25 cellular contexts compared by ENCODE assay signal in the genomic region with DNA sequence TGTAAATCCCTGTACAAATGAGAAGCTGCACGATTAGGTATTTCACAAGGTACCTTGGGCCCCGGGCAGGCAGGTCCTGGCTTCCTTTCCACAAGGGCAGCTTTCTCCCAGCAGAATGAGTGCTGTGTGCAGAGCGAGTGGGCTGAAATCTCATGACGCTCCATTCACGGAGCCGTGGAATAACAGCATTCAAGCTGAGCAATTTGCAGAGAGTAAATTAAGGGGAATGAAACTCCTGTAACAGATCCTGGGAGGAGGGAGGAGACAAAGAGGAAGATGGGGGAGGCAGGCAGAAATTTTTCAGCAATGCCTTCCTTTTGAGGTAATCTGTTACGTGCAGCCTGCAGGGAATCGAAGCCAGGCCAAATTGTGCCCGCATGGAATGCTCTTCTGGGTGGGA.
"Had no signal": no experiment of that assay in that cellular context is flagged by ENCODE, and none has a peak within 500 bp of the region (broad histone marks: within the 10 kb centered on the region; RNA-seq: fewer than 3 reads in every experiment).

No MANE protein-coding gene starts in this region.

- ATAC-seq: foreskin keratinocyte; gastroesophageal sphincter; left colon; lower lobe of right lung; natural killer cell; pancreas; sciatic nerve; stimulated activated naive CD8-positive, alpha-beta T cell treated with anti-CD3 and anti-CD28 coated beads, Interleukin-15, amount 100 ng/mL, for 72 hours had no signal

- H3K9me3 ChIP-seq: lower lobe of right lung, pancreas, thyroid gland had no signal

- H3K4me1 ChIP-seq: esophagus muscularis mucosa, gastroesophageal sphincter, lower lobe of right lung, pancreas, right atrium auricular region, thyroid gland had no signal

- H3K27ac Mint-ChIP-seq: immature natural killer cell; natural killer cell; stimulated activated naive CD8-positive, alpha-beta T cell treated with anti-CD3 and anti-CD28 coated beads, Interleukin-15, amount 100 ng/mL, for 72 hours had no signal

- H3K36me3 Mint-ChIP-seq: natural killer cell had no signal

- H3K36me3 ChIP-seq: esophagus muscularis mucosa, gastroesophageal sphincter, left ventricle myocardium inferior, lower lobe of right lung, pancreas, right atrium auricular region, thyroid gland had no signal

- H3K9me3 Mint-ChIP-seq: natural killer cell; stimulated activated naive CD8-positive, alpha-beta T cell treated with anti-CD3 and anti-CD28 coated beads, Interleukin-15, amount 100 ng/mL, for 72 hours had no signal

- H3K4me3 ChIP-seq: coronary artery, esophagus muscularis mucosa, gastroesophageal sphincter, left ventricle myocardium inferior, lower lobe of right lung, pancreas, right atrium auricular region, smooth muscle cell, thyroid gland had no signal

- H3K4me3 Mint-ChIP-seq: immature natural killer cell; natural killer cell; stimulated activated naive CD8-positive, alpha-beta T cell treated with anti-CD3 and anti-CD28 coated beads, Interleukin-15, amount 100 ng/mL, for 72 hours had no signal

- DNase-seq: dermis blood vessel endothelial cell; effector memory CD4-positive, alpha-beta T cell; foreskin keratinocyte; glutamatergic neuron; immature natural killer cell; islet precursor cell; kidney glomerular epithelial cell; left colon; left ventricle myocardium inferior; lower lobe of right lung; natural killer cell; pancreas; stimulated activated CD4-positive, alpha-beta T cell treated with anti-CD3 and anti-CD28 coated beads, Interleukin-12 subunit alpha, Interleukin-12 subunit beta, amount 100 ng/mL, for 4 hours; stimulated activated CD4-positive, alpha-beta T cell treated with anti-CD3 and anti-CD28 coated beads, Interleukin-1b, Interleukin-23, amount 100 ng/mL, for 48 hours; stimulated activated CD4-positive, alpha-beta T cell treated with anti-CD3 and anti-CD28 coated beads, Interleukin-4, amount 100 ng/mL, for 1 hour; stimulated activated CD8-positive, alpha-beta memory T cell treated with anti-CD3 and anti-CD28 coated beads, Interleukin-4, amount 100 ng/mL, for 48 hours; stimulated activated naive CD4-positive, alpha-beta T cell; stimulated activated naive CD8-positive, alpha-beta T cell treated with anti-CD3 and anti-CD28 coated beads, Interleukin-15, amount 100 ng/mL, for 72 hours; thyroid gland had no signal
